10 cellular contexts compared by ENCODE assay signal in genomic region chr1:23561076-23561812, GRCh38. TPM values are rescaled to one million over a fixed set of nuclear protein-coding genes. Genes with fewer than 3 reads are reported as not detected.
DNase-seq lines count a peak whose midpoint lies in the region; ATAC-seq and TF ChIP-seq lines count a peak whose summit lies in the region.
"Had no signal": no experiment of that assay in that cellular context is flagged by ENCODE, and none has a peak within 500 bp of the region (broad histone marks: within the 10 kb centered on the region; RNA-seq: fewer than 3 reads in every experiment).

No MANE protein-coding gene starts in this region.

- POLR2A ChIA-PET in activated CD4-positive, alpha-beta T cell treated with anti-CD3 and anti-CD28 coated beads for 36 hours (lab: Charles Lee), result no interaction called here

- H3K27ac ChIP-seq in cardiac muscle cell (peak overlapping the region; percentile 100), cingulate gyrus (ENCODE audit: low read depth, low read length) (peak overlapping the region; percentile 90), urinary bladder (ENCODE audit: low read depth) (peak overlapping the region; percentile 94)

- no peaks in the 10 kb centered on the region for H3K27me3 Mint-ChIP-seq in naive B cell
- peaks cover 5% of the 10 kb centered on the region for H3K27me3 Mint-ChIP-seq in activated CD4-positive, alpha-beta T cell treated with anti-CD3 and anti-CD28 coated beads for 36 hours

- peak in 1 of 2 donors; percentile 36 for DNase-seq in cardiac muscle cell (ENCODE audit: low read depth in 1 of 2, low spot score in 1 of 2)
- DNase-seq in Right ventricle myocardium superior, result no peak
- DNase-seq in naive B cell, result no peak
- DNase-seq in activated CD4-positive, alpha-beta T cell treated with anti-CD3 and anti-CD28 coated beads for 36 hours, result no peak
- no peak for DNase-seq in GM03348 (ENCODE audit: low spot score)
- DNase-seq: activated naive CD8-positive, alpha-beta T cell treated with anti-CD3 and anti-CD28 coated beads, Interleukin-2, amount 50 U/mL, for 24 hours had no signal

- intact Hi-C loops in Right ventricle myocardium superior (cut with DNase I), result loop anchor here (5.0 kb wide), 1 partner anchor 76 kb away; no protein-coding TSS in a partner anchor
- intact Hi-C loops in activated CD4-positive, alpha-beta T cell treated with anti-CD3 and anti-CD28 coated beads for 36 hours (cut with DNase I, micrococcal nuclease), result loop anchor here in 1 of 2 experiments (2.0 kb wide), 1 partner anchor 16 kb away; no protein-coding TSS in a partner anchor

- peak overlapping the region in 7 of 8 donors; percentile 89 to 100 (median 96) for H3K4me3 Mint-ChIP-seq in naive B cell
- no peak overlapping the region for H3K4me3 Mint-ChIP-seq in activated CD4-positive, alpha-beta T cell treated with anti-CD3 and anti-CD28 coated beads for 36 hours

- CTCF ChIA-PET in activated CD4-positive, alpha-beta T cell treated with anti-CD3 and anti-CD28 coated beads for 36 hours (lab: Charles Lee), result interaction anchor here (0.6 to 1.4 kb wide), 3 partner anchors 13 to 106 kb away, joined by 3 read pairs; no protein-coding TSS in a partner anchor

- H3K4me3 ChIP-seq in cardiac muscle cell, result peak overlapping the region; percentile 16
- H3K4me3 ChIP-seq in urinary bladder (ENCODE audit: low read depth, low read length), result no peak overlapping the region

- H3K9me3 ChIP-seq in cardiac muscle cell (ENCODE audit: low read depth), result no peaks in the 10 kb centered on the region
- H3K9me3 ChIP-seq: MG63 had no signal

- H3K4me1 ChIP-seq in cardiac muscle cell (ENCODE audit: low read depth) (peaks cover 48% of the 10 kb centered on the region), urinary bladder (ENCODE audit: insufficient read depth) (peaks cover 3% of the 10 kb centered on the region)

- no peak for ATAC-seq in Right ventricle myocardium superior (ENCODE audit: poor library complexity)
- ATAC-seq in naive B cell (ENCODE audit: low read depth in 2 of 2), result no peak
- no peak for ATAC-seq in activated CD4-positive, alpha-beta T cell treated with anti-CD3 and anti-CD28 coated beads for 36 hours
- ATAC-seq in GM21367 (IDR thresholded peaks at IDR 0.05; ENCODE audit: unreplicated experiment), result no peak
- ATAC-seq: activated naive CD8-positive, alpha-beta T cell treated with anti-CD3 and anti-CD28 coated beads, Interleukin-2, amount 50 U/mL, for 24 hours had no signal

- TF ChIP-seq CTCF in cardiac muscle cell (IDR thresholded peaks at IDR 0.05; ENCODE audit: low read depth, low read length), result no peak

- H3K36me3 Mint-ChIP-seq in naive B cell, result peaks cover 5 to 8% of the 10 kb centered on the region in 2 donors
- H3K36me3 Mint-ChIP-seq in activated CD4-positive, alpha-beta T cell treated with anti-CD3 and anti-CD28 coated beads for 36 hours (ENCODE audit: low read depth), result peaks cover 21% of the 10 kb centered on the region

- H3K36me3 ChIP-seq in cardiac muscle cell (peaks cover 7% of the 10 kb centered on the region), urinary bladder (ENCODE audit: insufficient read depth) (no peaks in the 10 kb centered on the region)

- no peaks in the 10 kb centered on the region for H3K9me3 Mint-ChIP-seq in naive B cell
- no peaks in the 10 kb centered on the region for H3K9me3 Mint-ChIP-seq in activated CD4-positive, alpha-beta T cell treated with anti-CD3 and anti-CD28 coated beads for 36 hours (ENCODE audit: low read depth)
- H3K9me3 Mint-ChIP-seq: activated naive CD8-positive, alpha-beta T cell treated with anti-CD3 and anti-CD28 coated beads, Interleukin-2, amount 50 U/mL, for 24 hours had no signal

- H3K4me1 Mint-ChIP-seq in naive B cell, result peaks cover 63 to 73% (median 68%) of the 10 kb centered on the region in 3 donors
- H3K4me1 Mint-ChIP-seq in activated CD4-positive, alpha-beta T cell treated with anti-CD3 and anti-CD28 coated beads for 36 hours, result peaks cover 48% of the 10 kb centered on the region

- no peaks in the 10 kb centered on the region for H3K27me3 ChIP-seq in cardiac muscle cell
- H3K27me3 ChIP-seq: MG63 had no signal

- 39% methylated on average over 6 of the region's 6 CpGs for WGBS in urinary bladder

- H3K27ac Mint-ChIP-seq in naive B cell, result peak overlapping the region in 5 of 6 donors; percentile 87 to 98 (median 97)
- H3K27ac Mint-ChIP-seq in activated CD4-positive, alpha-beta T cell treated with anti-CD3 and anti-CD28 coated beads for 36 hours, result no peak overlapping the region
- H3K27ac Mint-ChIP-seq: activated naive CD8-positive, alpha-beta T cell treated with anti-CD3 and anti-CD28 coated beads, Interleukin-2, amount 50 U/mL, for 24 hours had no signal

RNA-seq across cellular contexts. Expression of gene ID3, which starts 1.9 kb away (rescaled TPM):
- total RNA-seq in cardiac muscle cell (698 and 784 TPM in 2 replicates), Right ventricle myocardium superior (73.0 TPM), urinary bladder (152 TPM)
- polyA plus RNA-seq in cardiac muscle cell (703 and 1,027 TPM in 2 replicates), naive B cell (ENCODE audit: low read depth in 6 of 6) (10 to 100 TPM; 23.9 to 52.0 (median 31.2) TPM), urinary bladder (299 TPM)
- 10 to 100 TPM; 42.6 to 43.9 TPM for total RNA-seq in activated CD4-positive, alpha-beta T cell treated with anti-CD3 and anti-CD28 coated beads for 36 hours

RNA-seq across cellular contexts. Expression of gene E2F2, which starts 30.2 kb away (rescaled TPM):
- 2.1 and 2.5 TPM in 2 replicates for total RNA-seq in cardiac muscle cell
- 2.2 and 2.7 TPM in 2 replicates for polyA plus RNA-seq in cardiac muscle cell
- 0.35 TPM for total RNA-seq in Right ventricle myocardium superior
- polyA plus RNA-seq in naive B cell (ENCODE audit: low read depth in 6 of 6), result 1 to 10 TPM in 2 of 6 donors, under 1 TPM in 4; 0.06 to 1.7 (median 0.46) TPM
- total RNA-seq in urinary bladder, result 2.9 TPM
- polyA plus RNA-seq in urinary bladder, result 0.08 TPM
- 10 to 100 TPM; 25.0 to 32.0 TPM for total RNA-seq in activated CD4-positive, alpha-beta T cell treated with anti-CD3 and anti-CD28 coated beads for 36 hours
